In genomic region chr10:117830832-117831231, GRCh38 we compare ENCODE assay signal across 11 cellular contexts.
DNase-seq lines count a peak whose midpoint lies in the region; ATAC-seq, FAIRE-seq and TF ChIP-seq lines count a peak whose summit lies in the region.
"Had no signal": no experiment of that assay in that cellular context is flagged by ENCODE, and none has a peak within 500 bp of the region (broad histone marks: within the 10 kb centered on the region; RNA-seq: fewer than 3 reads in every experiment).

No MANE protein-coding gene starts in this region.

- no peaks in the 10 kb centered on the region for H3K9me3 ChIP-seq in kidney (ENCODE audit: control insufficient read depth in 1 of 2, low read length in 2 of 2)

- no peaks in the 10 kb centered on the region for H3K27me3 Mint-ChIP-seq in activated T-cell treated with anti-CD3 and anti-CD28 coated beads, Interleukin-2, amount 50 U/mL, for 72 hours (ENCODE audit: low read depth)
- H3K27me3 Mint-ChIP-seq in naive B cell, result peaks cover 8 to 30% (median 14%) of the 10 kb centered on the region in 3 donors

- H3K27ac ChIP-seq in kidney (ENCODE audit: low read depth in 2 of 2, low read length in 2 of 2) (no peak overlapping the region), caudate nucleus (ENCODE audit: low read depth, low read length) (no peak overlapping the region)

- TF ChIP-seq CTCF in GM12865 (IDR thresholded peaks at IDR 0.05; ENCODE audit: insufficient read depth, low read depth, low read length, missing control alignments) (no peak), kidney (IDR thresholded peaks at IDR 0.05; ENCODE audit: borderline replicate concordance, extremely low read depth, insufficient read depth) (no peak)

- peak; percentile 37 for DNase-seq in GM12865 (ENCODE audit: low read depth)
- DNase-seq in activated T-cell treated with anti-CD3 and anti-CD28 coated beads, Interleukin-2, amount 50 U/mL, for 72 hours, result peak in 1 of 2 donors; percentile 8
- DNase-seq in naive B cell, result no peak
- no peak for DNase-seq in kidney
- DNase-seq in caudate nucleus (lab: John Stamatoyannopoulos, UW), result no peak
- DNase-seq: anterior cingulate cortex, Karpas-422, occipital lobe had no signal

- peaks cover 0 to 2% of the 10 kb centered on the region in 2 donors for H3K9me3 Mint-ChIP-seq in activated T-cell treated with anti-CD3 and anti-CD28 coated beads, Interleukin-2, amount 50 U/mL, for 72 hours
- H3K9me3 Mint-ChIP-seq in naive B cell, result peaks cover 0 to 2% (median 0%) of the 10 kb centered on the region in 7 donors

- H3K4me3 ChIP-seq in GM12865 (ENCODE audit: low read depth, low read length) (peak overlapping the region; percentile 20; the same call in 1 of the 2 replicates), kidney (ENCODE audit: low read length in 2 of 2) (no peak overlapping the region)

- intact Hi-C loops in kidney (cut with DNase I), result no loop called here

- FAIRE-seq in kidney (lab: Jason Lieb, UNC), result no peak

- peak overlapping the region; percentile 66 to 76 for H3K4me3 Mint-ChIP-seq in activated T-cell treated with anti-CD3 and anti-CD28 coated beads, Interleukin-2, amount 50 U/mL, for 72 hours
- H3K4me3 Mint-ChIP-seq in naive B cell, result peak overlapping the region in 6 of 8 donors; percentile 4 to 72 (median 62)

- peaks cover 17% of the 10 kb centered on the region for H3K4me1 Mint-ChIP-seq in activated T-cell treated with anti-CD3 and anti-CD28 coated beads, Interleukin-2, amount 50 U/mL, for 72 hours (ENCODE audit: low read depth)
- H3K4me1 Mint-ChIP-seq in naive B cell, result peaks cover 0 to 14% (median 12%) of the 10 kb centered on the region in 3 donors

- H3K9ac ChIP-seq in kidney (ENCODE audit: low read length in 2 of 2), result no peak overlapping the region

- no peaks in the 10 kb centered on the region for H3K36me3 ChIP-seq in kidney (ENCODE audit: control insufficient read depth in 1 of 2, insufficient read depth in 2 of 2, low read length in 2 of 2)

- peak overlapping the region; percentile 94 for H3K27ac Mint-ChIP-seq in activated T-cell treated with anti-CD3 and anti-CD28 coated beads, Interleukin-2, amount 50 U/mL, for 72 hours
- peak overlapping the region in 1 of 6 donors; percentile 39 for H3K27ac Mint-ChIP-seq in naive B cell

- peak; percentile 54 for ATAC-seq in HG03103 (IDR thresholded peaks at IDR 0.05; ENCODE audit: low read depth, unreplicated experiment)
- ATAC-seq in activated T-cell treated with anti-CD3 and anti-CD28 coated beads, Interleukin-2, amount 50 U/mL, for 72 hours (replicated peaks in 1 of 2), result peak; percentile 58 to 65
- no peak for ATAC-seq in naive B cell (ENCODE audit: low read depth in 2 of 2)
- ATAC-seq in GM18867 (IDR thresholded peaks at IDR 0.05; ENCODE audit: unreplicated experiment), result no peak
- ATAC-seq in GM21786 (IDR thresholded peaks at IDR 0.05; ENCODE audit: unreplicated experiment), result no peak

- H3K4me1 ChIP-seq in kidney (ENCODE audit: control insufficient read depth in 1 of 2, insufficient read depth in 1 of 2, low read depth in 1 of 2, low read length in 2 of 2), result no peaks in the 10 kb centered on the region

- H3K36me3 Mint-ChIP-seq in activated T-cell treated with anti-CD3 and anti-CD28 coated beads, Interleukin-2, amount 50 U/mL, for 72 hours (ENCODE audit: insufficient read depth in 2 of 2), result no peaks in the 10 kb centered on the region
- no peaks in the 10 kb centered on the region for H3K36me3 Mint-ChIP-seq in naive B cell

Comparison
In these comparisons a context has a peak if more than half of its experiments do, and no peak if none do; other contexts are left out.
1. ATAC-seq: peak in HG03103 (single experiment) and activated T-cell treated with anti-CD3 and anti-CD28 coated beads, Interleukin-2, amount 50 U/mL, for 72 hours (2 of 2); none in naive B cell (0 of 2), GM18867 (single experiment) and GM21786 (single experiment).